Comparison of ENCODE assay signal across 8 cellular contexts in the genomic region with DNA sequence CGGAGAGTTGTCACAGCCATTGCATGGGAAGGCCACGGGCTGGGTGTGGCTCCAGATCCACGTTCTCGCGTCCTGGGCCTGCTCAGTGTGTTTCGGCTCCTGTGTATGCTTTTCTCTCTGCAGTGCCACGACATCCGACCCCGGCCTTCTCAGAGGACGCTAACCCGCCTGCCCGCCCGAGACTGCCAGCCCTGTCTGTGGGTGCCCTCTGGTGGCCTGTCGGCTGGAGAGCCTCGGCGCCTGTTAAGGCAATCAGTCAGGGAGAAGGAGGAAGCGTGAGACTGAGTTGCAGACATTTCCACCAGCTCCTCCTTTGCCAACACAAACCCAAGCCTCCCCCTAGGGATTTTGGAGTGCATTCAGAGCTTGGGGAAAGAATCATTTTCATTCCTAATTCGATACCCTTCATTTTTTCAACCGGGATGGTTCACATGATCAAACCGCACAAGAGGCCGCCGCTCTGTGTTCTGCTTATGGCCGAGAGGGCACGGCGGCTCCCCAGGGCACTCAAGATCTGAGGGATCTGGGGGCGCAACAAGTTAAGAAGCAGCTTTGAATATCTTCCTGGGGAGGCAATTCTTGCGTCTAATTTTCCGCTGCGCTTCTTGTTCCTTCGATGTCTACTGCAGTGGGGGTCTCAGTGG. TPM values are rescaled to one million over a fixed set of nuclear protein-coding genes. Genes with fewer than 3 reads are reported as not detected.
A peak's percentile ranks its signal among the peaks of the same experiment; 100 is the strongest.
DNase-seq lines count a peak whose midpoint lies in the region; ATAC-seq, FAIRE-seq and TF ChIP-seq lines count a peak whose summit lies in the region.

No MANE protein-coding gene starts in this region.

- H3K27me3 ChIP-seq in SJCRH30 (no peaks in the 10 kb centered on the region), ovary (no peaks in the 10 kb centered on the region), tibial artery (no peaks in the 10 kb centered on the region)

- 35 to 38% (median 36%) methylated on average over 30 of the region's 30 CpGs for WGBS in ovary, 3 donors

- TF ChIP-seq CTCF in AG10803 (conservative IDR thresholded peaks at IDR 0.05; ENCODE audit: low read length), result peak; percentile 90
- peak; percentile 81 to 91 (median 82) for TF ChIP-seq CTCF in ovary (IDR thresholded peaks at IDR 0.05)
- TF ChIP-seq CTCF in tibial artery (IDR thresholded peaks at IDR 0.05), result peak; percentile 83 to 93

- intact Hi-C loops in ovary (cut with DNase I), result loop anchor here in 3 of 4 donors (2.0 to 10.0 kb wide), 3 partner anchors 36 to 414 kb away; no protein-coding TSS in a partner anchor
- intact Hi-C loops in tibial artery (cut with DNase I; ENCODE audit: low total_unique reads), result loop anchor here (2.0 to 10.0 kb wide), 5 partner anchors 112 to 512 kb away; a partner anchor contains a TSS

- H3K4me1 ChIP-seq in SJCRH30 (no peaks in the 10 kb centered on the region), ovary (ENCODE audit: insufficient read depth) (peaks cover 2% of the 10 kb centered on the region), tibial artery (peaks cover 0 to 29% (median 23%) of the 10 kb centered on the region in 4 donors)

- peak; percentile 63 for ATAC-seq in GM19395 (IDR thresholded peaks at IDR 0.05; ENCODE audit: unreplicated experiment)

- H3K9me3 ChIP-seq in SJCRH30 (replicated peaks) (no peaks in the 10 kb centered on the region), ovary (no peaks in the 10 kb centered on the region), tibial artery (no peaks in the 10 kb centered on the region)

- no peak for TF ChIP-seq POLR2A in ovary (IDR thresholded peaks at IDR 0.05)

- H3K27ac ChIP-seq in SJCRH30 (no peak overlapping the region), ovary (no peak overlapping the region), tibial artery (peak overlapping the region; percentile 42 to 49)

- FAIRE-seq in frontal cortex (lab: Jason Lieb, UNC), result no peak

- peak; percentile 69 for DNase-seq in AG10803 (ENCODE audit: low read depth)
- peak; percentile 32 for DNase-seq in NCI-H1048 (lab: John Stamatoyannopoulos, UW)
- peak; percentile 75 to 79 for DNase-seq in SJCRH30
- peak; percentile 49 for DNase-seq in activated gamma-delta T cell treated with Interleukin-2 at 50 U/mL for 16 hours
- peak; percentile 38 to 80 for DNase-seq in frontal cortex (ENCODE audit: low spot score in 2 of 2)
- peak; percentile 84 to 90 (median 88) for DNase-seq in ovary
- peak; percentile 92 to 95 for DNase-seq in tibial artery

- no peak for TF ChIP-seq EP300 in ovary (IDR thresholded peaks at IDR 0.05)

- H3K4me3 ChIP-seq in AG10803 (ENCODE audit: low read length) (no peak overlapping the region), SJCRH30 (no peak overlapping the region), ovary (no peak overlapping the region), tibial artery (no peak overlapping the region)

- H3K36me3 ChIP-seq in SJCRH30, result no peaks in the 10 kb centered on the region
- no peaks in the 10 kb centered on the region for H3K36me3 ChIP-seq in ovary
- no peaks in the 10 kb centered on the region for H3K36me3 ChIP-seq in tibial artery

RNA-seq across cellular contexts. Expression of a gene that starts 37.5 kb away (rescaled TPM):
- total RNA-seq in SJCRH30 (2014; rRNA removed; shearing (Covaris generic)), result 0.03 TPM in 1 of 2 replicates, not detected in the other
- 1.6 TPM for total RNA-seq in frontal cortex
- 10 to 100 TPM in 6 of 7 donors, 1 to 10 TPM in 1; 1.5 to 26.6 (median 17.3) TPM for total RNA-seq in ovary
- polyA plus RNA-seq in ovary, result 1 to 10 TPM; 2.8 to 6.5 TPM

Comparison
In these comparisons a context has a peak if more than half of its experiments do, and no peak if none do; other contexts are left out.
1. DNase-seq: peak in every context shown above with its lines; median percentile 94 in tibial artery; 88 in ovary; 77 in SJCRH30; 69 in AG10803; 59 in frontal cortex; 49 in activated gamma-delta T cell treated with Interleukin-2 at 50 U/mL for 16 hours; 32 in NCI-H1048.
2. H3K27ac ChIP-seq: peak in tibial artery (2 of 2); none in SJCRH30 (single experiment) and ovary (0 of 2).
3. Peak in every context shown above with its lines, with median percentiles within 50 percentile points of each other: CTCF ChIP-seq.